ENCODE assay signal across 16 cellular contexts in genomic region chr17:30208214-30208613, GRCh38. TPM values are rescaled to one million over a fixed set of nuclear protein-coding genes. Genes with fewer than 3 reads are reported as not detected.
"Had no signal": no experiment of that assay in that cellular context is flagged by ENCODE, and none has a peak within 500 bp of the region (broad histone marks: within the 10 kb centered on the region; RNA-seq: fewer than 3 reads in every experiment).

No MANE protein-coding gene starts in this region.

- H3K9me3 ChIP-seq: tibial nerve, vagina had no signal

- H3K4me3 Mint-ChIP-seq: activated CD4-positive, alpha-beta memory T cell treated with anti-CD3 and anti-CD28 coated beads for 36 hours; activated naive CD8-positive, alpha-beta T cell treated with anti-CD3 and anti-CD28 coated beads for 36 hours; activated T-cell treated with anti-CD3 and anti-CD28 coated beads, Interleukin-2, amount 50 U/mL, for 72 hours; dendritic cell treated with granulocyte-macrophage colony-stimulating factor and Interleukin-4, amounts not matched to agents 40 ng/mL and 50 ng/mL, for 4 days; mesothelial cell of epicardium; neural progenitor cell had no signal

- H3K36me3 ChIP-seq: neural progenitor cell, tibial nerve, vagina had no signal

- H3K27me3 ChIP-seq: hepatocyte, neural progenitor cell, tibial nerve, vagina had no signal

- H3K4me2 ChIP-seq: hepatocyte, neural progenitor cell had no signal

- H3K79me2 ChIP-seq: hepatocyte had no signal

- ATAC-seq: activated T-cell treated with anti-CD3 and anti-CD28 coated beads, Interleukin-2, amount 50 U/mL, for 72 hours had no signal

- H3K27ac Mint-ChIP-seq: activated CD4-positive, alpha-beta memory T cell treated with anti-CD3 and anti-CD28 coated beads for 36 hours; activated naive CD8-positive, alpha-beta T cell treated with anti-CD3 and anti-CD28 coated beads for 36 hours; activated T-cell treated with anti-CD3 and anti-CD28 coated beads, Interleukin-2, amount 50 U/mL, for 72 hours; dendritic cell treated with granulocyte-macrophage colony-stimulating factor and Interleukin-4, amounts not matched to agents 40 ng/mL and 50 ng/mL, for 4 days; mesothelial cell of epicardium; neural progenitor cell had no signal

- H3K27ac ChIP-seq: hepatocyte, neural progenitor cell, tibial nerve, vagina, VCaP had no signal

- DNase-seq: activated CD4-positive, alpha-beta memory T cell treated with anti-CD3 and anti-CD28 coated beads for 36 hours; activated gamma-delta T cell treated with Interleukin-2 at 50 U/mL for 16 hours; activated naive CD8-positive, alpha-beta T cell treated with anti-CD3 and anti-CD28 coated beads for 36 hours; activated T-cell treated with anti-CD3 and anti-CD28 coated beads, Interleukin-2, amount 50 U/mL, for 72 hours; anterior cingulate cortex; cerebellar nuclear complex; erythroblast; kidney glomerular epithelial cell; stimulated activated CD4-positive, alpha-beta T cell treated with anti-CD3 and anti-CD28 coated beads, Interleukin-15, amount 100 ng/mL, for 24 hours had no signal

- H3K9me3 Mint-ChIP-seq: activated CD4-positive, alpha-beta memory T cell treated with anti-CD3 and anti-CD28 coated beads for 36 hours; activated naive CD8-positive, alpha-beta T cell treated with anti-CD3 and anti-CD28 coated beads for 36 hours; activated T-cell treated with anti-CD3 and anti-CD28 coated beads, Interleukin-2, amount 50 U/mL, for 72 hours; dendritic cell treated with granulocyte-macrophage colony-stimulating factor and Interleukin-4, amounts not matched to agents 40 ng/mL and 50 ng/mL, for 4 days; mesothelial cell of epicardium; neural progenitor cell had no signal

- H3K4me1 ChIP-seq: neural progenitor cell, tibial nerve, vagina had no signal

- H2AFZ ChIP-seq: hepatocyte, neural progenitor cell had no signal

- H3K36me3 Mint-ChIP-seq: activated CD4-positive, alpha-beta memory T cell treated with anti-CD3 and anti-CD28 coated beads for 36 hours; activated naive CD8-positive, alpha-beta T cell treated with anti-CD3 and anti-CD28 coated beads for 36 hours; mesothelial cell of epicardium; neural progenitor cell had no signal

- H3K4me3 ChIP-seq: hepatocyte, neural progenitor cell, tibial nerve, vagina had no signal

- H3K9ac ChIP-seq: neural progenitor cell had no signal

RNA-seq across cellular contexts. Expression of gene SLC6A4, which starts 27.3 kb away (rescaled TPM):
- total RNA-seq: activated CD4-positive, alpha-beta memory T cell treated with anti-CD3 and anti-CD28 coated beads for 36 hours; activated naive CD8-positive, alpha-beta T cell treated with anti-CD3 and anti-CD28 coated beads for 36 hours had no signal
